In genomic region chr2:174403628-174404027, GRCh38 we compare ENCODE assay signal across 27 cellular contexts.
DNase-seq lines count a peak whose midpoint lies in the region; TF ChIP-seq lines count a peak whose summit lies in the region.
"Had no signal": no experiment of that assay in that cellular context is flagged by ENCODE, and none has a peak within 500 bp of the region (broad histone marks: within the 10 kb centered on the region; RNA-seq: fewer than 3 reads in every experiment).

No MANE protein-coding gene starts in this region.

- H3K4me3 ChIP-seq in HEK293 (ENCODE audit: low read depth, low read length) = no peak overlapping the region
- H3K4me3 ChIP-seq: A549; BLaER1; BLaER1 treated with 17β-estradiol and CSF1 and Interleukin-3, amounts not matched to agents 10 nM and 100 nM had no signal

- CTCF ChIA-PET in HEK293 (lab: Yijun Ruan, JAX) = interaction anchor here (0.7 kb wide), 1 partner anchor 247 kb away, joined by 4 read pairs; no protein-coding TSS in a partner anchor

- H3K27ac ChIP-seq in HEK293 (ENCODE audit: extremely low read depth, low read depth, low read length) = no peak overlapping the region
- H3K27ac ChIP-seq: 22Rv1; A549; BLaER1; BLaER1 treated with 17β-estradiol and CSF1 and Interleukin-3, amounts not matched to agents 10 nM and 100 nM; C4-2B had no signal

- in situ Hi-C loops in GM13977 (cut with MboI; ENCODE audit: low pct_unique_long_range_greater_than_20kb, low sequenced_read_pairs, unreplicated experiment) = no loop called here

- H3K4me1 ChIP-seq in HEK293 (ENCODE audit: control insufficient read depth, insufficient read depth, low read length) = no peaks in the 10 kb centered on the region
- H3K4me1 ChIP-seq: A549; BE2C; BLaER1; BLaER1 treated with 17β-estradiol and CSF1 and Interleukin-3, amounts not matched to agents 10 nM and 100 nM; Caco-2 had no signal

- POLR2A ChIA-PET in HEK293 (lab: Yijun Ruan, JAX) = no interaction called here

- H3K9me3 ChIP-seq in HEK293 (ENCODE audit: control insufficient read depth, insufficient read depth, low read depth, low read length) = no peaks in the 10 kb centered on the region
- H3K9me3 ChIP-seq: A549, BE2C, BLaER1, Caco-2 had no signal

- H3K36me3 ChIP-seq in HEK293 (ENCODE audit: control insufficient read depth in 2 of 2, insufficient read depth in 1 of 2, low read length in 2 of 2) = peaks cover 18 to 37% of the 10 kb centered on the region in 2 experiments
- H3K36me3 ChIP-seq: BE2C had no signal

- DNase-seq in GM13977 (ENCODE audit: low spot score) = no peak
- DNase-seq: 8988T; ACHN; AML-193; BE2C; C1 segment of cervical spinal cord; Caco-2; Calu3; CD4-positive, alpha-beta memory T cell; CD4-positive, alpha-beta T cell; CD4-positive, CD25-positive, alpha-beta regulatory T cell; CD8-positive, alpha-beta memory T cell; CD8-positive, alpha-beta T cell; COR-L47; DMS 273 treated with DMSO at 0.1 percent for 48 hours; DMS153; DMS53; DMS79; DMS79 treated with DMSO at 0.1 percent for 48 hours; DND-41; EL had no signal

- TF ChIP-seq CTCF in HEK293 (tag by site-specific recombination; IDR thresholded peaks at IDR 0.05) = no peak
- TF ChIP-seq CTCF in GM13977 (IDR thresholded peaks at IDR 0.05; ENCODE audit: extremely low read depth, insufficient read depth, missing control alignments) = no peak

TF ChIP-seq in HEK293, 187 proteins besides CTCF, POLR2A, EP300 and RAD21:
- TF ChIP-seq ZNF529 (tag by site-specific recombination; IDR thresholded peaks at IDR 0.05; ENCODE audit: insufficient replicate concordance) (peak; percentile 92), KLF17 (tag by site-specific recombination; IDR thresholded peaks at IDR 0.05) (no peak)
